Comparison of ENCODE assay signal across 10 cellular contexts in genomic region chr1:199089393-199090122, GRCh38.
DNase-seq lines count a peak whose midpoint lies in the region; ATAC-seq, FAIRE-seq and TF ChIP-seq lines count a peak whose summit lies in the region.
"Had no signal": no experiment of that assay in that cellular context is flagged by ENCODE, and none has a peak within 500 bp of the region (broad histone marks: within the 10 kb centered on the region; RNA-seq: fewer than 3 reads in every experiment).

No MANE protein-coding gene starts in this region.

- H3K4me3 Mint-ChIP-seq in nephron progenitor cell = no peak overlapping the region
- H3K4me3 Mint-ChIP-seq: brain had no signal

- H3K36me3 ChIP-seq in GM12878 (ENCODE audit: control insufficient read depth in 2 of 2, insufficient read depth in 2 of 2, low read length in 1 of 2) = no peaks in the 10 kb centered on the region

- FAIRE-seq in GM12891 (lab: Jason Lieb, UNC) (peak; percentile 73), GM12878 (lab: Jason Lieb, UNC) (peak; percentile 69)

- TF ChIP-seq EP300 in GM12878 (IDR thresholded peaks at IDR 0.05; ENCODE audit: borderline replicate concordance in 1 of 2, control insufficient read depth in 1 of 2, low read depth in 2 of 2, low read length in 2 of 2) = peak; percentile 40 to 76

- H3K27me3 Mint-ChIP-seq in nephron progenitor cell (ENCODE audit: low read depth, poor library complexity) = no peaks in the 10 kb centered on the region
- H3K27me3 Mint-ChIP-seq: brain had no signal

- H3K9ac ChIP-seq in GM12878 (ENCODE audit: control insufficient read depth, insufficient read depth, low read length) = no peak overlapping the region
- H3K9ac ChIP-seq: parathyroid adenoma had no signal

- intact Hi-C loops in GM12878 (cut with micrococcal nuclease; ENCODE audit: unreplicated experiment) = loop anchor here (1.0 kb wide), 1 partner anchor 36 kb away; no protein-coding TSS in a partner anchor

- no peak for TF ChIP-seq POLR2A in GM12891 (IDR thresholded peaks at IDR 0.05; ENCODE audit: low read depth, low read length)
- no peak for TF ChIP-seq POLR2A in GM12878 (IDR thresholded peaks at IDR 0.05; ENCODE audit: low read depth, low read length)

- POLR2A ChIA-PET in GM12878 (lab: Charles Lee) = interaction anchor here (0.5 to 1.1 kb wide), 3 partner anchors 17 to 923 kb away, joined by 3 read pairs; no protein-coding TSS in a partner anchor

- H3K27ac ChIP-seq in HL-60 (replicated peaks) (peak overlapping the region; percentile 59), GM12878 (ENCODE audit: control insufficient read depth, insufficient read depth) (peak overlapping the region; percentile 59)
- H3K27ac ChIP-seq: parathyroid adenoma had no signal

- ATAC-seq in GM21423 (IDR thresholded peaks at IDR 0.05; ENCODE audit: unreplicated experiment) (peak; percentile 93), GM12878 (peak; percentile 97)

- no peaks in the 10 kb centered on the region for H3K27me3 ChIP-seq in HL-60 (ENCODE audit: insufficient read depth, poor library complexity, severe bottlenecking)
- H3K27me3 ChIP-seq in GM12878 (replicated peaks in 1 of 2; ENCODE audit: control insufficient read depth in 2 of 2, insufficient read depth in 2 of 2, low read length in 1 of 2) = no peaks in the 10 kb centered on the region

- H3K4me3 ChIP-seq in HL-60 (replicated peaks; ENCODE audit: insufficient read depth, low read length) (no peak overlapping the region), GM12878 (no peak overlapping the region)

- TF ChIP-seq CTCF in HL-60 (IDR thresholded peaks at IDR 0.05; ENCODE audit: insufficient read depth, low read length) = no peak
- no peak for TF ChIP-seq CTCF in GM12878 (IDR thresholded peaks at IDR 0.05 in 2 of 3, conservative IDR thresholded peaks at IDR 0.05 in 1 of 3; ENCODE audit: control insufficient read depth in 2 of 3, extremely low read depth in 1 of 3, insufficient read depth in 1 of 3, low read depth in 3 of 3, low read length in 3 of 3)
- no peak for TF ChIP-seq CTCF in nephron progenitor cell (IDR thresholded peaks at IDR 0.05)

- H3K4me2 ChIP-seq in GM12878 (ENCODE audit: control insufficient read depth, insufficient read depth) = peak overlapping the region; percentile 54; the same call in 1 of the 2 replicates

- peaks cover 9% of the 10 kb centered on the region for H3K9me3 Mint-ChIP-seq in nephron progenitor cell

- SMC1A ChIA-PET in GM12878 (lab: Charles Lee; ENCODE audit: uncharacterized antibody, unreplicated experiment) = interaction anchor here (0.6 to 3.8 kb wide), 8 partner anchors 9 to 491 kb away, joined by 3 to 20 read pairs (median 4); no protein-coding TSS in a partner anchor

- RAD21 ChIA-PET in GM12878 (lab: Charles Lee; ENCODE audit: unreplicated experiment) = interaction anchor here (0.7 to 3.0 kb wide), 4 partner anchors 24 to 153 kb away, joined by 3 to 15 read pairs (median 8); no protein-coding TSS in a partner anchor

- WGBS in GM12878 (ENCODE audit: insufficient coverage, insufficient replicate concordance, low lambda C conversion rate, missing lambda C conversion rate) = 2% methylated on average over 3 of the region's 3 CpGs

- H3K4me1 Mint-ChIP-seq in nephron progenitor cell = peaks cover 38% of the 10 kb centered on the region

- CTCF ChIA-PET in GM12878 (lab: Yijun Ruan, JAX) = no interaction called here

- H3K79me2 ChIP-seq in GM12878 (ENCODE audit: control insufficient read depth, insufficient read depth, low read length) = no peaks in the 10 kb centered on the region
- H3K79me2 ChIP-seq: parathyroid adenoma had no signal

- TF ChIP-seq RAD21 in GM12878 (IDR thresholded peaks at IDR 0.05; ENCODE audit: insufficient read depth, low read depth, low read length) = no peak

- H2AFZ ChIP-seq in GM12878 (ENCODE audit: control insufficient read depth, low read depth, low read length) = peak overlapping the region; percentile 1; the same call in 1 of the 2 replicates
- H2AFZ ChIP-seq: parathyroid adenoma had no signal

- H3K4me1 ChIP-seq in GM12878 (ENCODE audit: control insufficient read depth, insufficient read depth, low read length) = peaks cover 6% of the 10 kb centered on the region
- H3K4me1 ChIP-seq: parathyroid adenoma had no signal

- H4K20me1 ChIP-seq in GM12878 (ENCODE audit: control insufficient read depth, insufficient read depth) = no peaks in the 10 kb centered on the region

- peaks cover 6% of the 10 kb centered on the region for H3K9me3 ChIP-seq in GM12878 (replicated peaks; ENCODE audit: control insufficient read depth, insufficient read depth, low read length)

- BruUV-seq in GM12878 (replicated peaks; lab: Mats Ljungman, UMichigan) = no TSS peak

- in situ Hi-C loops in GM12878 (cut with MboI) = no loop called here

- DNase-seq in GM12891 (ENCODE audit: insufficient read length, low spot score) (no peak), HL-60 (ENCODE audit: low read depth in 1 of 2, low spot score in 1 of 2) (peak in 1 of 2 experiments; percentile 75), GM12878 (ENCODE audit: low read depth, low spot score) (peak; percentile 60), nephron progenitor cell (no peak), NCI-H526 (lab: John Stamatoyannopoulos, UW) (no peak), HuH-7 (ENCODE audit: low spot score) (no peak), NCI-H82 (lab: John Stamatoyannopoulos, UW) (no peak)

- H3K27ac Mint-ChIP-seq in nephron progenitor cell = no peak overlapping the region
- H3K27ac Mint-ChIP-seq: brain had no signal

- H3K36me3 Mint-ChIP-seq in nephron progenitor cell (ENCODE audit: low read depth) = peaks cover 5% of the 10 kb centered on the region
- H3K36me3 Mint-ChIP-seq: brain had no signal

TF ChIP-seq in GM12891, 5 proteins besides CTCF, POLR2A, EP300 and RAD21:
- TF ChIP-seq POU2F2 (IDR thresholded peaks at IDR 0.05; ENCODE audit: low read depth, low read length) = no peak
- peak; percentile 94 for TF ChIP-seq SPI1 (IDR thresholded peaks at IDR 0.05; ENCODE audit: low read depth, low read length)
TF ChIP-seq in GM12891: peak in this region for 1.

TF ChIP-seq in GM12878, 131 proteins besides CTCF, POLR2A, EP300 and RAD21 (continues in another document):
- TF ChIP-seq RB1 (IDR thresholded peaks at IDR 0.05; ENCODE audit: borderline replicate concordance) = no peak
- no peak for TF ChIP-seq CHD4 (IDR thresholded peaks at IDR 0.05)
- no peak for TF ChIP-seq YBX1 (IDR thresholded peaks at IDR 0.05)
- TF ChIP-seq NFYA (IDR thresholded peaks at IDR 0.05; ENCODE audit: borderline replicate concordance, low read depth, low read length) = no peak
- TF ChIP-seq GABPA (IDR thresholded peaks at IDR 0.05; ENCODE audit: low read depth) = 0 out of 2 replicates have a peak, but pooled peaks have one; percentile 42
- peak; percentile 50 for TF ChIP-seq MEF2B (IDR thresholded peaks at IDR 0.05; ENCODE audit: partially characterized antibody, poor library complexity, severe bottlenecking)
- TF ChIP-seq ATF3 (IDR thresholded peaks at IDR 0.05; ENCODE audit: borderline replicate concordance, extremely low read depth, low read depth, low read length) = no peak
- TF ChIP-seq SIN3A (IDR thresholded peaks at IDR 0.05; ENCODE audit: low read depth, low read length) = no peak
- no peak for TF ChIP-seq IRF5 (IDR thresholded peaks at IDR 0.05; ENCODE audit: borderline replicate concordance)
- no peak; the same call in 1 of the 2 replicates for TF ChIP-seq ZNF217 (IDR thresholded peaks at IDR 0.05)
- TF ChIP-seq STAT1 (conservative IDR thresholded peaks at IDR 0.05) = no peak
- TF ChIP-seq ZNF687 (IDR thresholded peaks at IDR 0.05) = peak; percentile 96
